In the genomic region with DNA sequence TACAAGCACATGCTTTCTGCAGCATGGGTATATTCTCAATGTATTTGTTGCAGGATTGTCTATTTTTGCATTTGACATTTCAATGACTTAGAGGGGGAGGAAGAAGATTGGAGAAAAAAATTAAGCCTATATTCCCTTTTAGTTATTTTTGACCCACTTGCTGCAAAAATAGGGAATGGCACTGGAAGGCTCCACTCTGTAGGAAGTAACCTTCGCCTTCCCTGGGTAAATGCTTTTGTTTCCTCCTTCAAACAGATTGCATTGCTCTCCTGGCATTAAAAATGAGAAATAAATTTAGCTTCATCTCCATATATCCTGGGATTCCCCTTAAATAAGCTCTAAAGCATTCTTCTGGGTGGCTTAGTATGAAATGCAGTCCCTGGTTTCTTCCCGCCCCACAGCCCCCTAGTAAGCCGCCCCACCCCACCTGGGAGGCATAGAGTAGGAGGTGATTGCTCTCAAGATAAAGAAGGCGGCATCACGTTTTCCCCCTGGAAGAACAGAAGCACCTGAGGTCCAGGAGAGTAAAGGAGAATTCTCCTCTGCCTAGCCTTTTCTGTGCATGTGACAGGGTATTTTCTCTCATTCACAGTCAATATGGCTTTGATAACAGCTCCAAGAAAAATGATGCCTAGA, we compare ENCODE assay signal across 16 cellular contexts. TPM values are rescaled to one million over a fixed set of nuclear protein-coding genes. Genes with fewer than 3 reads are reported as not detected.
A peak's percentile ranks its signal among the peaks of the same experiment; 100 is the strongest.
DNase-seq lines count a peak whose midpoint lies in the region; ATAC-seq and TF ChIP-seq lines count a peak whose summit lies in the region.
"Had no signal": no experiment of that assay in that cellular context is flagged by ENCODE, and none has a peak within 500 bp of the region (broad histone marks: within the 10 kb centered on the region; RNA-seq: fewer than 3 reads in every experiment).

No MANE protein-coding gene starts in this region.

- no peaks in the 10 kb centered on the region for H3K36me3 ChIP-seq in H7 (replicated peaks; ENCODE audit: control insufficient read depth, insufficient read depth, low read length)

- DNase-seq in H7, result peak; percentile 38
- DNase-seq in left colon, result no peak
- DNase-seq in substantia nigra (lab: John Stamatoyannopoulos, UW), result no peak
- DNase-seq in NOMO-1 treated with dmso at 0.1 percent for 144 hours (lab: John Stamatoyannopoulos, UW; ENCODE audit: unreplicated experiment), result no peak
- DNase-seq in NCI-H526 (lab: John Stamatoyannopoulos, UW), result no peak
- DNase-seq in erythroblast (lab: John Stamatoyannopoulos, UW), result no peak
- no peak for DNase-seq in germinal center (ENCODE audit: low spot score)
- DNase-seq: 8988T; AML-193; Caco-2; CD8-positive, alpha-beta memory T cell; DND-41; GDM1; H9 had no signal

- no peak overlapping the region for H3K4me3 ChIP-seq in H7 (ENCODE audit: insufficient read depth, low read depth, low read length)
- H3K4me3 ChIP-seq: BLaER1 had no signal

- intact Hi-C loops in left colon (cut with DNase I, micrococcal nuclease), result no loop called here

- H3K27me3 ChIP-seq in H7 (ENCODE audit: control insufficient read depth, insufficient read depth, low read length), result no peaks in the 10 kb centered on the region
- H3K27me3 ChIP-seq: BLaER1 had no signal

- no peak for TF ChIP-seq POLR2A in erythroblast (IDR thresholded peaks at IDR 0.05; ENCODE audit: low read length)

- H3K27ac ChIP-seq in cingulate gyrus (ENCODE audit: low read depth, low read length) (peak overlapping the region; percentile 85), substantia nigra (ENCODE audit: low read depth, low read length, poor library complexity, severe bottlenecking) (peak overlapping the region; percentile 93)
- H3K27ac ChIP-seq: BLaER1 had no signal

- peak; percentile 58 for ATAC-seq in left colon

RNA-seq across cellular contexts. Expression of a gene that starts 59.7 kb away (rescaled TPM):
- 25.7 and 30.7 TPM in 2 replicates for total RNA-seq in H7 (2014; rRNA removed; shearing (Covaris generic))
- 10 to 100 TPM; 53.5 to 60.5 TPM for total RNA-seq in left colon
